8 cellular contexts compared by ENCODE assay signal in the genomic region with DNA sequence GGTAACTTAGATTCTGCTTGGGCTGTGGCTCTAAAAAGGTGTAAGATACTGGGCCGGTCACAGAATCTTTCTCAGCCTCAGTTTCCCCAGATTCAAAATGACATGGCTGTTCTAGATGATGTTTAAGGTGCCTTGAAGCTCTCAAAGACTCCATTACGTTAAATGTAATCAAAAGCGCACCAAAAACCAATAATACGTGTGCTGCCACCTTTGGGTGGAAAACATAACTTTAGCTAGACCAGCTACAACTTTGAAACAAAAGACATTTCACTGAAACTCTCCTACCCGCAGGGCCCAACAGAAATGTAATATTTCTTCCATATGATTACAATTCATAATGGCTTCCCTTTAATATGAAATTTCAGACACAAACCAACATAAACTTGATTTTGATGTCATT. TPM values are rescaled to one million over a fixed set of nuclear protein-coding genes. Genes with fewer than 3 reads are reported as not detected.
DNase-seq lines count a peak whose midpoint lies in the region; ATAC-seq and TF ChIP-seq lines count a peak whose summit lies in the region.
"Had no signal": no experiment of that assay in that cellular context is flagged by ENCODE, and none has a peak within 500 bp of the region (broad histone marks: within the 10 kb centered on the region; RNA-seq: fewer than 3 reads in every experiment).

No MANE protein-coding gene starts in this region.

- TF ChIP-seq CTCF in GM12874 (IDR thresholded peaks at IDR 0.05; ENCODE audit: insufficient read depth, low read depth, low read length), result peak; percentile 15; the same call in 1 of the 2 replicates
- peak; percentile 56 for TF ChIP-seq CTCF in epithelial cell of proximal tubule (conservative IDR thresholded peaks at IDR 0.05; ENCODE audit: low read depth, low read length)
- TF ChIP-seq CTCF in retinal pigment epithelial cell (conservative IDR thresholded peaks at IDR 0.05; ENCODE audit: low read depth, low read length), result peak; percentile 59

- no peak for ATAC-seq in GM21390 (IDR thresholded peaks at IDR 0.05; ENCODE audit: unreplicated experiment)
- ATAC-seq in GM18858 (IDR thresholded peaks at IDR 0.05; ENCODE audit: unreplicated experiment), result no peak

- no peak overlapping the region for H3K4me3 ChIP-seq in epithelial cell of proximal tubule (ENCODE audit: low read depth, low read length)
- no peak overlapping the region for H3K4me3 ChIP-seq in retinal pigment epithelial cell (ENCODE audit: low read length)

- DNase-seq in NCI-H345 (lab: John Stamatoyannopoulos, UW), result peak; percentile 31
- no peak for DNase-seq in epithelial cell of proximal tubule (ENCODE audit: low read depth)
- DNase-seq in retinal pigment epithelial cell (ENCODE audit: low read depth), result no peak
- DNase-seq in activated CD4-positive, alpha-beta T cell treated with anti-CD3 and anti-CD28 coated beads, Interleukin-2, amount 50 U/mL, for 48 hours, result no peak
- DNase-seq: central memory CD4-positive, alpha-beta T cell had no signal

RNA-seq across cellular contexts. Expression of a gene that starts 35.0 kb away (rescaled TPM):
- 14.6 and 23.2 TPM in 2 replicates for total RNA-seq in epithelial cell of proximal tubule
